Comparison of ENCODE assay signal across 7 cellular contexts in genomic region chr5:104367978-104368377, GRCh38.
"Had no signal": no experiment of that assay in that cellular context is flagged by ENCODE, and none has a peak within 500 bp of the region (broad histone marks: within the 10 kb centered on the region; RNA-seq: fewer than 3 reads in every experiment).

No MANE protein-coding gene starts in this region.

- ATAC-seq: GM12878 had no signal

- FAIRE-seq: G401.6, GM12878, GM12892, GM18507, GM19239 had no signal

- DNase-seq: GDM1, GF-D8 had no signal

- H3K4me3 ChIP-seq: GM12878 had no signal
